Comparison of ENCODE assay signal across 2 cellular contexts in genomic region chr16:2033057-2033911, GRCh38.
TF ChIP-seq lines count a peak whose summit lies in the region.

No MANE protein-coding gene starts in this region.

TF ChIP-seq in Ishikawa, 13 proteins besides CTCF, POLR2A, EP300 and RAD21:
- TF ChIP-seq NFIC (IDR thresholded peaks at IDR 0.05) (peak; percentile 12; the same call in 1 of the 2 replicates), REST (IDR thresholded peaks at IDR 0.05; ENCODE audit: low read depth) (no peak), EGR1 (IDR thresholded peaks at IDR 0.05) (0 out of 2 replicates have a peak, but pooled peaks have one; percentile 6), ZBTB7A (IDR thresholded peaks at IDR 0.05; ENCODE audit: low read depth) (peak; percentile 68), TEAD4 (IDR thresholded peaks at IDR 0.05) (peak; percentile 60)

TF ChIP-seq in HepG2, 621 proteins besides CTCF, POLR2A, EP300 and RAD21 (continues in another document):
- TF ChIP-seq YEATS4 (CRISPR knock-in tag; IDR thresholded peaks at IDR 0.05; ENCODE audit: borderline replicate concordance): no peak
- no peak for TF ChIP-seq ZBTB3 (CRISPR knock-in tag; IDR thresholded peaks at IDR 0.05; ENCODE audit: borderline replicate concordance, low read depth)
- no peak for TF ChIP-seq REST (IDR thresholded peaks at IDR 0.05; ENCODE audit: borderline replicate concordance in 1 of 2, low read depth in 1 of 2, low read length in 2 of 2)
- TF ChIP-seq HNF1B (CRISPR knock-in tag; IDR thresholded peaks at IDR 0.05): 0 out of 2 replicates have a peak, but pooled peaks have one; percentile 39
- peak; percentile 38; the same call in 1 of the 2 replicates for TF ChIP-seq ELF1 (CRISPR knock-in tag; IDR thresholded peaks at IDR 0.05)
- TF ChIP-seq MEIS1 (CRISPR knock-in tag; IDR thresholded peaks at IDR 0.05; ENCODE audit: borderline replicate concordance): no peak
- no peak for TF ChIP-seq CREM (IDR thresholded peaks at IDR 0.05)
- TF ChIP-seq CREM (CRISPR knock-in tag; IDR thresholded peaks at IDR 0.05): no peak
- peak; percentile 44 for TF ChIP-seq PATZ1 (CRISPR knock-in tag; IDR thresholded peaks at IDR 0.05)
- peak; percentile 24 for TF ChIP-seq HNRNPLL (IDR thresholded peaks at IDR 0.05; ENCODE audit: low read depth, low read length, poor library complexity, severe bottlenecking)
- TF ChIP-seq ZNF773 (CRISPR knock-in tag; IDR thresholded peaks at IDR 0.05; ENCODE audit: borderline replicate concordance): no peak
- no peak for TF ChIP-seq MBNL3 (CRISPR knock-in tag; conservative IDR thresholded peaks at IDR 0.05)
- TF ChIP-seq YY1 (IDR thresholded peaks at IDR 0.05; ENCODE audit: insufficient read depth, insufficient replicate concordance, low read depth, low read length): no peak
- TF ChIP-seq CREB1 (IDR thresholded peaks at IDR 0.05): no peak
- no peak for TF ChIP-seq CREB1 (CRISPR knock-in tag; IDR thresholded peaks at IDR 0.05)
- no peak for TF ChIP-seq GZF1 (CRISPR knock-in tag; IDR thresholded peaks at IDR 0.05)
- TF ChIP-seq HMGXB3 (CRISPR knock-in tag; IDR thresholded peaks at IDR 0.05; ENCODE audit: borderline replicate concordance): no peak
- TF ChIP-seq ZC3H13 (CRISPR knock-in tag; IDR thresholded peaks at IDR 0.05): no peak
- TF ChIP-seq THAP7 (CRISPR knock-in tag; IDR thresholded peaks at IDR 0.05): no peak
- TF ChIP-seq ZNF329 (CRISPR knock-in tag; IDR thresholded peaks at IDR 0.05; ENCODE audit: low read depth): no peak
- TF ChIP-seq ZNF704 (CRISPR knock-in tag; IDR thresholded peaks at IDR 0.05; ENCODE audit: borderline replicate concordance): no peak
- TF ChIP-seq FOXK2 (IDR thresholded peaks at IDR 0.05): no peak
- TF ChIP-seq HNF4A (CRISPR knock-in tag; IDR thresholded peaks at IDR 0.05): no peak
- no peak for TF ChIP-seq ZNF577 (CRISPR knock-in tag; IDR thresholded peaks at IDR 0.05; ENCODE audit: borderline replicate concordance, low read depth)
- peak; percentile 63 for TF ChIP-seq RBM39 (IDR thresholded peaks at IDR 0.05; ENCODE audit: low read depth, low read length, poor library complexity, severe bottlenecking)
- TF ChIP-seq FOXA3 (CRISPR knock-in tag; IDR thresholded peaks at IDR 0.05): no peak
- TF ChIP-seq SIN3B (IDR thresholded peaks at IDR 0.05; ENCODE audit: low read length): no peak
- 0 out of 2 replicates have a peak, but pooled peaks have one; percentile 20 for TF ChIP-seq AHDC1 (CRISPR knock-in tag; IDR thresholded peaks at IDR 0.05; ENCODE audit: borderline replicate concordance)
- TF ChIP-seq ZNF652 (CRISPR knock-in tag; IDR thresholded peaks at IDR 0.05; ENCODE audit: borderline replicate concordance, low read depth): no peak
- 0 out of 2 replicates have a peak, but pooled peaks have one; percentile 21 for TF ChIP-seq NR2F6 (IDR thresholded peaks at IDR 0.05)
- TF ChIP-seq NR2F6 (CRISPR knock-in tag; IDR thresholded peaks at IDR 0.05): no peak
- no peak for TF ChIP-seq ZFP41 (CRISPR knock-in tag; IDR thresholded peaks at IDR 0.05; ENCODE audit: borderline replicate concordance)
- TF ChIP-seq ETV5 (CRISPR knock-in tag; IDR thresholded peaks at IDR 0.05; ENCODE audit: borderline replicate concordance): peak; percentile 35; the same call in 1 of the 2 replicates
- TF ChIP-seq ZNF788 (CRISPR knock-in tag; IDR thresholded peaks at IDR 0.05; ENCODE audit: borderline replicate concordance): peak; percentile 14; the same call in 1 of the 2 replicates
- TF ChIP-seq HNRNPK (IDR thresholded peaks at IDR 0.05; ENCODE audit: low read depth, low read length, poor library complexity, severe bottlenecking): peak; percentile 59
- TF ChIP-seq NR1H2 (CRISPR knock-in tag; IDR thresholded peaks at IDR 0.05; ENCODE audit: borderline replicate concordance, low read depth): no peak
- TF ChIP-seq HNRNPL (IDR thresholded peaks at IDR 0.05; ENCODE audit: low read depth, low read length): peak; percentile 94
- TF ChIP-seq AGO1 (IDR thresholded peaks at IDR 0.05; ENCODE audit: low read depth, low read length, poor library complexity, severe bottlenecking): peak; percentile 31
- no peak for TF ChIP-seq SETDB1 (CRISPR knock-in tag; IDR thresholded peaks at IDR 0.05; ENCODE audit: borderline replicate concordance)
- TF ChIP-seq JUN (CRISPR knock-in tag; IDR thresholded peaks at IDR 0.05): no peak
- TF ChIP-seq ISX (CRISPR knock-in tag; conservative IDR thresholded peaks at IDR 0.05): no peak
- TF ChIP-seq KLF13 (CRISPR knock-in tag; IDR thresholded peaks at IDR 0.05): no peak
- no peak for TF ChIP-seq MAZ (IDR thresholded peaks at IDR 0.05; ENCODE audit: borderline replicate concordance, low read depth, low read length)
- TF ChIP-seq MAZ (CRISPR knock-in tag; IDR thresholded peaks at IDR 0.05; ENCODE audit: low read depth): no peak
